In genomic region chr1:229475859-229476258, GRCh38 we compare ENCODE assay signal across 17 cellular contexts. TPM values are rescaled to one million over a fixed set of nuclear protein-coding genes. Genes with fewer than 3 reads are reported as not detected.
DNase-seq lines count a peak whose midpoint lies in the region; ATAC-seq, FAIRE-seq and TF ChIP-seq lines count a peak whose summit lies in the region.
"Not testable (repeated sequence)": the region's sequence is repeated elsewhere in the genome, so short reads cannot be mapped to it uniquely, and the experiment has no call there.
"Had no signal": no experiment of that assay in that cellular context is flagged by ENCODE, and none has a peak within 500 bp of the region (broad histone marks: within the 10 kb centered on the region; RNA-seq: fewer than 3 reads in every experiment).

No MANE protein-coding gene starts in this region.

- not testable (repeated sequence) for H3K4me2 ChIP-seq in A549

- not testable (repeated sequence) for H3K9me3 Mint-ChIP-seq in MCF 10A (ENCODE audit: unreplicated experiment)

- H3K9me3 ChIP-seq in A549: not testable (repeated sequence)

- not testable (repeated sequence) for H3K4me1 ChIP-seq in A549

- TF ChIP-seq EP300 in A549 (IDR thresholded peaks at IDR 0.05); Ishikawa (IDR thresholded peaks at IDR 0.05; ENCODE audit: borderline replicate concordance): not testable (repeated sequence)

- H3K27ac Mint-ChIP-seq in MCF 10A (ENCODE audit: low read depth, unreplicated experiment): peak overlapping the region; percentile 7

- WGBS in A549 (ENCODE audit: missing lambda C conversion rate): 86% methylated on average over 13 of the region's 13 CpGs

- CTCF ChIA-PET in A549 (lab: Yijun Ruan, JAX): interaction anchor here (0.7 to 3.4 kb wide), 3 partner anchors 8 to 732 kb away, joined by 3 to 36 read pairs (median 4); no protein-coding TSS in a partner anchor
- CTCF ChIA-PET in MCF 10A (lab: Yijun Ruan, JAX): interaction anchor here (0.6 to 3.7 kb wide), 12 partner anchors 7 to 811 kb away, joined by 3 to 27 read pairs (median 4); no protein-coding TSS in a partner anchor

- intact Hi-C loops in MCF 10A (cut with micrococcal nuclease): not testable (repeated sequence)

- not testable (repeated sequence) for DNase-seq in A549 (ENCODE audit: low read depth in 1 of 2, low spot score in 1 of 2); MCF 10A (ENCODE audit: unreplicated experiment)
- DNase-seq in EL: peak; percentile 4

- not testable (repeated sequence) for TF ChIP-seq CTCF in A549 (IDR thresholded peaks at IDR 0.05); MCF 10A (IDR thresholded peaks at IDR 0.05; ENCODE audit: unreplicated experiment)

- not testable (repeated sequence) for FAIRE-seq in A549 (lab: Jason Lieb, UNC)
- FAIRE-seq in TTC549 (lab: Jason Lieb, UNC): peak; percentile 39

- not testable (repeated sequence) for BruUV-seq in MCF 10A (replicated peaks; lab: Mats Ljungman, UMichigan)

- not testable (repeated sequence) for H3K4me3 Mint-ChIP-seq in MCF 10A (ENCODE audit: unreplicated experiment)

- TF ChIP-seq POLR2A in A549 (IDR thresholded peaks at IDR 0.05; ENCODE audit: low read length): not testable (repeated sequence)

- H3K27me3 Mint-ChIP-seq in MCF 10A (ENCODE audit: insufficient read depth, unreplicated experiment): not testable (repeated sequence)

- not testable (repeated sequence) for TF ChIP-seq RAD21 in A549 (conservative IDR thresholded peaks at IDR 0.05 in 1 of 2, IDR thresholded peaks at IDR 0.05 in 1 of 2); Ishikawa (IDR thresholded peaks at IDR 0.05; ENCODE audit: low read depth)

- POLR2A ChIA-PET in A549 (lab: Yijun Ruan, JAX): interaction anchor here (0.7 kb wide), 1 partner anchor 26 kb away, joined by 4 read pairs; no protein-coding TSS in a partner anchor
- POLR2A ChIA-PET in MCF 10A (lab: Yijun Ruan, JAX): interaction anchor here (0.8 to 1.3 kb wide), 6 partner anchors 17 to 832 kb away, joined by 3 to 8 read pairs (median 4); no protein-coding TSS in a partner anchor

- H3K4me3 ChIP-seq in A549: not testable (repeated sequence)

- H3K27ac ChIP-seq in A549: not testable (repeated sequence)

- not testable (repeated sequence) for H3K4me1 Mint-ChIP-seq in MCF 10A (ENCODE audit: insufficient read depth, unreplicated experiment)

- ATAC-seq in A549: not testable (repeated sequence)

- peaks cover 84% of the 10 kb centered on the region for H3K36me3 Mint-ChIP-seq in MCF 10A (ENCODE audit: insufficient read depth, unreplicated experiment)

TF ChIP-seq in A549, 52 proteins besides CTCF, POLR2A, EP300 and RAD21:
- TF ChIP-seq CEBPB (IDR thresholded peaks at IDR 0.05): peak; percentile 8 to 53; a peak in 1 of 4 replicates

TF ChIP-seq in Ishikawa, 13 proteins besides CTCF, POLR2A, EP300 and RAD21:
- TF ChIP-seq CEBPB (IDR thresholded peaks at IDR 0.05): peak; percentile 93
- peak; percentile 76 for TF ChIP-seq TEAD4 (IDR thresholded peaks at IDR 0.05)

RNA-seq across cellular contexts. Expression of gene NUP133, which starts 32.3 kb away (rescaled TPM):
- polyA plus RNA-seq in A549 (2011; rRNA removed): 43.2 and 45.9 TPM in 2 replicates
- polyA plus RNA-seq in A549 (2012; cell fraction: cytosol; rRNA removed): 9.5 and 17.0 TPM in 2 replicates
- 13.1 and 14.9 TPM in 2 replicates for polyA plus RNA-seq in A549 (2012; cell fraction: nucleus; rRNA removed)
- 19.7 to 20.6 TPM (median 19.8 TPM) in 3 replicates for polyA plus RNA-seq in A549 (2017; fragmentation: RNase III; extraction: RNeasy Plus Mini Kit Qiagen cat#74134 plus additional on column Dnase treatment)
- polyA minus RNA-seq in A549 (2011; rRNA and poly(A)+ RNA removed): 31.2 and 33.7 TPM in 2 replicates
- 65.2 and 67.3 TPM in 2 replicates for total RNA-seq in MCF 10A (2022)

RNA-seq across cellular contexts. Expression of gene ACTA1, which starts 42.0 kb away (rescaled TPM):
- polyA plus RNA-seq in A549 (2011; rRNA removed): 0.08 and 0.16 TPM in 2 replicates
- 0.43 and 0.46 TPM in 2 replicates for polyA plus RNA-seq in A549 (2012; cell fraction: cytosol; rRNA removed)
- 2.6 and 4.0 TPM in 2 replicates for polyA plus RNA-seq in A549 (2012; cell fraction: nucleus; rRNA removed)
- 0.16 to 0.25 TPM (median 0.24 TPM) in 3 replicates for polyA plus RNA-seq in A549 (2017; fragmentation: RNase III; extraction: RNeasy Plus Mini Kit Qiagen cat#74134 plus additional on column Dnase treatment)
- polyA minus RNA-seq in A549 (2011; rRNA and poly(A)+ RNA removed): not detected in 2 replicates
- 0.42 TPM in 1 of 2 replicates, not detected in the other for total RNA-seq in MCF 10A (2022)
- total RNA-seq: A172; A673; B cell; CD4-positive, alpha-beta T cell; CD4-positive, CD25-positive, alpha-beta regulatory T cell; CD8-positive, alpha-beta memory T cell; CD8-positive, alpha-beta T cell; Daoy; G401 had no signal
- polyA plus RNA-seq: AG04450; CD14-positive monocyte; CD4-positive, alpha-beta memory T cell; CD4-positive, CD25-positive, alpha-beta regulatory T cell; CD8-positive, alpha-beta memory T cell had no signal
